ENCODE assay signal across 11 cellular contexts in the genomic region with DNA sequence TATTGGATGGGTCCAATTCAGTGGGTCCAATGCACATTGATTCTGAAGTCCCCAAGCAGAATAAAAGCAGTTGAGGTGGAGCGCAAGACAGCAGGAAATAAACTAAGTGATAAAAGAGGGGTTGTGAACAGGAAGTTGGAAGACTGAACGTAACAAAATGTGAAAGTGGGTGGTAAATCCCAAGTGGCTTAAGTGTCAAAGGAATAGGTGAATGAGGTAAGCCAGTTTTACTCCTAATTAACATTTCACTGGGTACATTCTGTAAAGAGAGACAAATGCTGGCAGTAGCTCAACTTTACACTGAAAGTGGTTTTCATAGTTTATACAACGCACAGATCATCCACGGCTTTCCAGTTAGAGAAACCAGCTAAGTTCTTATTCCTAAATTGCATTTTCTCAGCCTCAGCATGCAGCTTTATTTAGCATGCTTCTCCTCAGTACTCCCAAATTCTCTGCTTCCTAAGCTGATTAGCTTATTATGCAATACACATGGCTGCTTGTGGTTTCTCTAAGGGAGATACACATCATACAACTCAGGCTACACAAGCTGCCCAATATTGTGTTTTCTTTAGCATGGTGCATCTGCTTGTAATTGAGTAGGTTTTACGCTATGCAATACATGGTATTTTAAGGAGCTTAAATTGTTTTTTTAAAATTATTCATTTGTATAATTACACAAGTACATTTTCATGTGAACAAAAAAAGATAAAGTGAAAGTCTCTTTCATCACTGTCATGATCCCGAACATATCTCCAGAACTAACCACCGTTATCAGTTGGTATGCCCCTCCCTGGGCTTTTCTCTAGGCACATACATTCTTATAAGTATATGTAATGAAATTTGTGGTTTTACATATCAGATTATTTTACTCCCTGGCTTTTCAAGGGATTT. TPM values are rescaled to one million over a fixed set of nuclear protein-coding genes. Genes with fewer than 3 reads are reported as not detected.
DNase-seq lines count a peak whose midpoint lies in the region; ATAC-seq and TF ChIP-seq lines count a peak whose summit lies in the region.
"Had no signal": no experiment of that assay in that cellular context is flagged by ENCODE, and none has a peak within 500 bp of the region (broad histone marks: within the 10 kb centered on the region; RNA-seq: fewer than 3 reads in every experiment).

No MANE protein-coding gene starts in this region.

- H3K4me1 Mint-ChIP-seq in MCF 10A (ENCODE audit: insufficient read depth, unreplicated experiment), result peaks cover 32% of the 10 kb centered on the region
- H3K4me1 Mint-ChIP-seq in activated T-helper 2 cell treated with anti-CD3 and anti-CD28 coated beads, Interferon-gamma antibody, Interleukin-2, Interleukin-4, amounts not matched to agents 10 μg/mL and 5 μg/mL and 100 μg/mL, durations not matched to agents 14 hours and 24 hours and 36 hours (ENCODE audit: low read depth), result peaks cover 12% of the 10 kb centered on the region

- H3K27ac ChIP-seq in osteoblast (ENCODE audit: low read depth, low read length), result no peak overlapping the region
- H3K27ac ChIP-seq: tibial artery had no signal

- H3K4me2 ChIP-seq in Loucy (ENCODE audit: low read depth, low read length, poor library complexity, severe bottlenecking), result no peak overlapping the region
- peak overlapping the region; percentile 59 for H3K4me2 ChIP-seq in osteoblast (ENCODE audit: insufficient read depth, low read length)

- H3K9me3 ChIP-seq in Loucy (ENCODE audit: insufficient read depth, low read depth, low read length) (no peaks in the 10 kb centered on the region), osteoblast (ENCODE audit: low read depth, low read length) (no peaks in the 10 kb centered on the region)
- H3K9me3 ChIP-seq: tibial artery had no signal

- no peaks in the 10 kb centered on the region for H3K36me3 Mint-ChIP-seq in MCF 10A (ENCODE audit: insufficient read depth, unreplicated experiment)
- no peaks in the 10 kb centered on the region for H3K36me3 Mint-ChIP-seq in activated T-helper 2 cell treated with anti-CD3 and anti-CD28 coated beads, Interferon-gamma antibody, Interleukin-2, Interleukin-4, amounts not matched to agents 10 μg/mL and 5 μg/mL and 100 μg/mL, durations not matched to agents 14 hours and 24 hours and 36 hours (ENCODE audit: low read depth)

- H3K9me3 Mint-ChIP-seq in MCF 10A (ENCODE audit: unreplicated experiment), result no peaks in the 10 kb centered on the region
- no peaks in the 10 kb centered on the region for H3K9me3 Mint-ChIP-seq in activated T-helper 2 cell treated with anti-CD3 and anti-CD28 coated beads, Interferon-gamma antibody, Interleukin-2, Interleukin-4, amounts not matched to agents 10 μg/mL and 5 μg/mL and 100 μg/mL, durations not matched to agents 14 hours and 24 hours and 36 hours

- H3K36me3 ChIP-seq in Loucy (ENCODE audit: insufficient read depth, low read length) (no peaks in the 10 kb centered on the region), osteoblast (ENCODE audit: insufficient read depth, low read length) (no peaks in the 10 kb centered on the region)
- H3K36me3 ChIP-seq: tibial artery had no signal

- H3F3A ChIP-seq in Loucy (ENCODE audit: low read depth), result no peaks in the 10 kb centered on the region

- no peaks in the 10 kb centered on the region for H3K79me2 ChIP-seq in Loucy (ENCODE audit: insufficient read depth, low read length)
- H3K79me2 ChIP-seq in osteoblast (ENCODE audit: insufficient read depth, low read length), result no peaks in the 10 kb centered on the region

- BruUV-seq in MCF 10A (replicated peaks; lab: Mats Ljungman, UMichigan), result TSS peak; percentile 98

- peak; percentile 10 for ATAC-seq in GM18517 (IDR thresholded peaks at IDR 0.05; ENCODE audit: unreplicated experiment)
- no peak for ATAC-seq in HG03108 (IDR thresholded peaks at IDR 0.05; ENCODE audit: unreplicated experiment)
- ATAC-seq in HG03025 (IDR thresholded peaks at IDR 0.05; ENCODE audit: low FRiP score, unreplicated experiment), result no peak
- ATAC-seq: Panc1 had no signal

- no peak overlapping the region for H3K27ac Mint-ChIP-seq in MCF 10A (ENCODE audit: low read depth, unreplicated experiment)
- no peak overlapping the region for H3K27ac Mint-ChIP-seq in activated T-helper 2 cell treated with anti-CD3 and anti-CD28 coated beads, Interferon-gamma antibody, Interleukin-2, Interleukin-4, amounts not matched to agents 10 μg/mL and 5 μg/mL and 100 μg/mL, durations not matched to agents 14 hours and 24 hours and 36 hours

- H3K27me3 ChIP-seq in Loucy (ENCODE audit: insufficient read depth, low read length, poor library complexity, severe bottlenecking), result no peaks in the 10 kb centered on the region
- H3K27me3 ChIP-seq in osteoblast (ENCODE audit: insufficient read depth, low read length), result peaks cover 2% of the 10 kb centered on the region
- H3K27me3 ChIP-seq: tibial artery had no signal

- POLR2A ChIA-PET in MCF 10A (lab: Yijun Ruan, JAX), result interaction anchor here (0.6 to 3.5 kb wide), 14 partner anchors 18 to 429 kb away, joined by 3 to 24 read pairs (median 4); a partner anchor contains a TSS

- H3K9me2 ChIP-seq in Loucy (replicated peaks; ENCODE audit: low read depth, low read length), result no peaks in the 10 kb centered on the region

- DNase-seq in MCF 10A (ENCODE audit: unreplicated experiment), result peak; percentile 73
- no peak for DNase-seq in osteoblast (ENCODE audit: insufficient read length, low spot score, missing footprints)
- DNase-seq in NCI-H446 (lab: John Stamatoyannopoulos, UW), result no peak
- no peak for DNase-seq in activated T-helper 2 cell treated with anti-CD3 and anti-CD28 coated beads, Interferon-gamma antibody, Interleukin-2, Interleukin-4, amounts not matched to agents 10 μg/mL and 5 μg/mL and 100 μg/mL, durations not matched to agents 14 hours and 24 hours and 36 hours (ENCODE audit: low spot score)
- DNase-seq: activated T-cell treated with anti-CD3 and anti-CD28 coated beads, Interleukin-2, amount 50 U/mL, for 48 hours; tibial artery had no signal

- H4K20me1 ChIP-seq in Loucy (ENCODE audit: insufficient read depth, low read length, poor library complexity, severe bottlenecking), result no peaks in the 10 kb centered on the region
- H4K20me1 ChIP-seq in osteoblast (ENCODE audit: insufficient read depth, low read length), result no peaks in the 10 kb centered on the region

- H3K4me3 Mint-ChIP-seq in MCF 10A (ENCODE audit: unreplicated experiment), result no peak overlapping the region
- H3K4me3 Mint-ChIP-seq in activated T-helper 2 cell treated with anti-CD3 and anti-CD28 coated beads, Interferon-gamma antibody, Interleukin-2, Interleukin-4, amounts not matched to agents 10 μg/mL and 5 μg/mL and 100 μg/mL, durations not matched to agents 14 hours and 24 hours and 36 hours (ENCODE audit: low read depth), result no peak overlapping the region

- H3K4me3 ChIP-seq in Loucy (ENCODE audit: low read length, poor library complexity, severe bottlenecking) (no peak overlapping the region), osteoblast (ENCODE audit: insufficient read depth, low read length) (no peak overlapping the region)
- H3K4me3 ChIP-seq: tibial artery had no signal

- H2AFZ ChIP-seq in Loucy (ENCODE audit: low read length), result 0 out of 2 replicates have a peak overlapping the region, but pooled peaks have one; percentile 19
- no peak overlapping the region for H2AFZ ChIP-seq in osteoblast (ENCODE audit: low read length)

- TF ChIP-seq CTCF in Loucy (conservative IDR thresholded peaks at IDR 0.05; ENCODE audit: low read length) (no peak), MCF 10A (IDR thresholded peaks at IDR 0.05; ENCODE audit: unreplicated experiment) (no peak), osteoblast (IDR thresholded peaks at IDR 0.05; ENCODE audit: extremely low read depth, low read depth, low read length) (no peak)

- CTCF ChIA-PET in MCF 10A (lab: Yijun Ruan, JAX), result interaction anchor here (0.5 to 1.9 kb wide), 12 partner anchors 11 to 1873 kb away, joined by 3 to 8 read pairs (median 4); a partner anchor contains a TSS

- no peak overlapping the region for H3K9ac ChIP-seq in Loucy (ENCODE audit: low read depth, low read length, poor library complexity, severe bottlenecking)

- H3K4me1 ChIP-seq in Loucy (ENCODE audit: insufficient read depth, low read length, poor library complexity, severe bottlenecking), result peaks cover 4% of the 10 kb centered on the region
- peaks cover 12% of the 10 kb centered on the region for H3K4me1 ChIP-seq in osteoblast (ENCODE audit: insufficient read depth, low read length)

- intact Hi-C loops in MCF 10A (cut with micrococcal nuclease), result no loop called here
- intact Hi-C loops in activated T-helper 2 cell treated with anti-CD3 and anti-CD28 coated beads, Interferon-gamma antibody, Interleukin-2, Interleukin-4, amounts not matched to agents 10 μg/mL and 5 μg/mL and 100 μg/mL, durations not matched to agents 14 hours and 24 hours and 36 hours (cut with micrococcal nuclease), result no loop called here

- no peaks in the 10 kb centered on the region for H3K27me3 Mint-ChIP-seq in MCF 10A (ENCODE audit: insufficient read depth, unreplicated experiment)
- H3K27me3 Mint-ChIP-seq in activated T-helper 2 cell treated with anti-CD3 and anti-CD28 coated beads, Interferon-gamma antibody, Interleukin-2, Interleukin-4, amounts not matched to agents 10 μg/mL and 5 μg/mL and 100 μg/mL, durations not matched to agents 14 hours and 24 hours and 36 hours (ENCODE audit: low read depth), result peaks cover 12% of the 10 kb centered on the region

RNA-seq across cellular contexts. Expression of a gene that starts 34.2 kb away (rescaled TPM):
- total RNA-seq in MCF 10A (2022) (163 and 169 TPM in 2 replicates), osteoblast (130 and 134 TPM in 2 replicates)
- 81.1 and 88.1 TPM in 2 replicates for total RNA-seq in activated T-helper 2 cell treated with anti-CD3 and anti-CD28 coated beads, Interferon-gamma antibody, Interleukin-2, Interleukin-4, amounts not matched to agents 10 μg/mL and 5 μg/mL and 100 μg/mL, durations not matched to agents 14 hours and 24 hours and 36 hours
